8 cellular contexts compared by ENCODE assay signal in genomic region chr20:53914861-53915458, GRCh38.
DNase-seq lines count a peak whose midpoint lies in the region; ATAC-seq, FAIRE-seq and TF ChIP-seq lines count a peak whose summit lies in the region.

No MANE protein-coding gene starts in this region.

- no peak for FAIRE-seq in urothelium cell line (lab: Jason Lieb, UNC)

- peak overlapping the region; percentile 81 for H3K4me3 ChIP-seq in CD8-positive, alpha-beta T cell (ENCODE audit: low read depth, low read length)
- H3K4me3 ChIP-seq in NT2/D1 (ENCODE audit: insufficient read length, low read depth): peak overlapping the region; percentile 44

- peak overlapping the region; percentile 92 for H3K27ac Mint-ChIP-seq in CD8-positive, alpha-beta T cell
- peak overlapping the region; percentile 85 to 92 for H3K27ac Mint-ChIP-seq in effector memory CD8-positive, alpha-beta T cell
- peak overlapping the region; percentile 93 to 95 for H3K27ac Mint-ChIP-seq in natural killer cell

- no peaks in the 10 kb centered on the region for H3K9me3 Mint-ChIP-seq in CD8-positive, alpha-beta T cell
- H3K9me3 Mint-ChIP-seq in effector memory CD8-positive, alpha-beta T cell: no peaks in the 10 kb centered on the region
- no peaks in the 10 kb centered on the region for H3K9me3 Mint-ChIP-seq in natural killer cell

- no peaks in the 10 kb centered on the region for H3K27me3 Mint-ChIP-seq in CD8-positive, alpha-beta T cell (ENCODE audit: low read depth)
- no peaks in the 10 kb centered on the region for H3K27me3 Mint-ChIP-seq in effector memory CD8-positive, alpha-beta T cell
- H3K27me3 Mint-ChIP-seq in natural killer cell (ENCODE audit: low read depth in 2 of 2): no peaks in the 10 kb centered on the region

- intact Hi-C loops in CD8-positive, alpha-beta T cell (cut with DNase I, micrococcal nuclease): loop anchor here (1.0 to 10.0 kb wide), 9 partner anchors 16 to 500 kb away; no protein-coding TSS in a partner anchor
- intact Hi-C loops in natural killer cell (cut with micrococcal nuclease): loop anchor here (1.0 kb wide), 1 partner anchor 337 kb away; no protein-coding TSS in a partner anchor

- peaks cover 26% of the 10 kb centered on the region for H3K4me1 Mint-ChIP-seq in CD8-positive, alpha-beta T cell (ENCODE audit: low read depth)
- peaks cover 14 to 26% of the 10 kb centered on the region in 2 donors for H3K4me1 Mint-ChIP-seq in effector memory CD8-positive, alpha-beta T cell (ENCODE audit: low read depth in 2 of 2)
- H3K4me1 Mint-ChIP-seq in natural killer cell: peaks cover 15 to 26% of the 10 kb centered on the region in 2 donors

- ATAC-seq in CD8-positive, alpha-beta T cell: no peak
- ATAC-seq in effector memory CD8-positive, alpha-beta T cell (replicated peaks): no peak
- ATAC-seq in natural killer cell: no peak
- ATAC-seq in HG02623 (IDR thresholded peaks at IDR 0.05; ENCODE audit: unreplicated experiment): no peak

- no peak for TF ChIP-seq CTCF in CD8-positive, alpha-beta T cell (IDR thresholded peaks at IDR 0.05)
- TF ChIP-seq CTCF in natural killer cell (IDR thresholded peaks at IDR 0.05): no peak

- peak overlapping the region; percentile 38 for H3K27ac ChIP-seq in CD8-positive, alpha-beta T cell (ENCODE audit: low read depth, low read length)

- H3K9ac ChIP-seq in NT2/D1 (ENCODE audit: insufficient read length, low read depth): peak overlapping the region; percentile 81

- no peak for DNase-seq in CD8-positive, alpha-beta T cell
- DNase-seq in NT2/D1 (ENCODE audit: low read depth, low spot score) (no peak), natural killer cell (no peak), mucosa of gallbladder (ENCODE audit: low spot score) (no peak), urothelium cell line (ENCODE audit: low spot score) (no peak)
- DNase-seq in effector memory CD8-positive, alpha-beta T cell: no peak
- DNase-seq in NK-92 treated with Interleukin-12 subunit alpha and Interleukin-12 subunit beta, amount 100 ng/mL, for 24 hours (lab: John Stamatoyannopoulos, UW): no peak

- H3K36me3 Mint-ChIP-seq in CD8-positive, alpha-beta T cell: no peaks in the 10 kb centered on the region
- peaks cover 12% of the 10 kb centered on the region for H3K36me3 Mint-ChIP-seq in effector memory CD8-positive, alpha-beta T cell (ENCODE audit: insufficient read depth)
- no peaks in the 10 kb centered on the region for H3K36me3 Mint-ChIP-seq in natural killer cell

- CTCF ChIA-PET in CD8-positive, alpha-beta T cell (lab: Charles Lee): interaction anchor here (0.7 to 6.0 kb wide), 33 partner anchors 9 to 336 kb away, joined by 3 to 107 read pairs (median 6); no protein-coding TSS in a partner anchor

- peak overlapping the region; percentile 94 for H3K4me3 Mint-ChIP-seq in CD8-positive, alpha-beta T cell
- H3K4me3 Mint-ChIP-seq in effector memory CD8-positive, alpha-beta T cell: peak overlapping the region; percentile 93 to 96
- H3K4me3 Mint-ChIP-seq in natural killer cell: peak overlapping the region; percentile 99

- H3K36me3 ChIP-seq in CD8-positive, alpha-beta T cell (ENCODE audit: insufficient read depth, low read length): no peaks in the 10 kb centered on the region
- no peaks in the 10 kb centered on the region for H3K36me3 ChIP-seq in NT2/D1 (ENCODE audit: insufficient read depth, insufficient read length, low read length)

- H3K27me3 ChIP-seq in CD8-positive, alpha-beta T cell (ENCODE audit: insufficient read depth, low read length): no peaks in the 10 kb centered on the region
- no peaks in the 10 kb centered on the region for H3K27me3 ChIP-seq in NT2/D1 (ENCODE audit: insufficient read depth, insufficient read length)

- POLR2A ChIA-PET in CD8-positive, alpha-beta T cell (lab: Charles Lee): interaction anchor here (0.6 to 2.6 kb wide), 11 partner anchors 11 to 339 kb away, joined by 3 to 28 read pairs (median 4); no protein-coding TSS in a partner anchor

- no peaks in the 10 kb centered on the region for H3K9me3 ChIP-seq in CD8-positive, alpha-beta T cell (ENCODE audit: low read length)
- H3K9me3 ChIP-seq in NT2/D1 (ENCODE audit: insufficient read depth, low read length): peaks cover 10% of the 10 kb centered on the region; the same call in 1 of the 2 replicates

- H3K4me1 ChIP-seq in CD8-positive, alpha-beta T cell (ENCODE audit: insufficient read depth, low read length): peaks cover 21% of the 10 kb centered on the region
- H3K4me1 ChIP-seq in NT2/D1 (ENCODE audit: insufficient read depth, insufficient read length): peaks cover 7% of the 10 kb centered on the region
